23 cellular contexts compared by ENCODE assay signal in the genomic region with DNA sequence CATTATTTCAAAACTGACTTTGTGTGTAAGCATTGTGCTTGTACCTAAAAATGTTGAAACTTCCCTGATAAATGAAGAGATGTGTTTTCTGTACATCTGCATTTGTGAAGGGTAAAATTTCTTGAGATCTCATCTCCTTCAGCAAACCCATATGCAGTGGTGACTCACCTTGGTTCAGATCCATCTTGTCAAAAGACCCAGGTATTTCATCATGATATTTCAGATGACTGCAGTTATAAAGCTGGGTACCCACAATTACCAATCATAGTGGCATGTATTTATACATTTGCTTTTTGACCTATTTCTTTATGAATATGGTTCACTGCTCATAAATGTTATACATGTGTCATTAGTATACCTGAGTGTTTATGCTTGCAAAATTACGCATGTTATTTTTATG.
A peak's percentile ranks its signal among the peaks of the same experiment; 100 is the strongest.
DNase-seq lines count a peak whose midpoint lies in the region; ATAC-seq and TF ChIP-seq lines count a peak whose summit lies in the region.
"Had no signal": no experiment of that assay in that cellular context is flagged by ENCODE, and none has a peak within 500 bp of the region (broad histone marks: within the 10 kb centered on the region; RNA-seq: fewer than 3 reads in every experiment).

No MANE protein-coding gene starts in this region.

- H2BK20ac ChIP-seq in IMR-90 (ENCODE audit: low read depth, low read length), result no peak overlapping the region

- TF ChIP-seq RAD21 in IMR-90 (IDR thresholded peaks at IDR 0.05; ENCODE audit: low read length), result no peak

- H3K4me3 ChIP-seq in IMR-90 (ENCODE audit: insufficient read depth, low read depth, low read length), result no peak overlapping the region
- no peak overlapping the region for H3K4me3 ChIP-seq in mammary epithelial cell (replicated peaks in 1 of 3; ENCODE audit: insufficient read depth in 1 of 3, low read depth in 2 of 3, low read length in 3 of 3)
- H3K4me3 ChIP-seq: BLaER1, GM23338, PC-9 had no signal

- TF ChIP-seq POLR2A in IMR-90 (IDR thresholded peaks at IDR 0.05; ENCODE audit: low read depth, low read length), result no peak

- H4K91ac ChIP-seq in IMR-90 (ENCODE audit: insufficient read depth, low read depth, low read length), result no peak overlapping the region

- H3K9ac ChIP-seq in IMR-90 (ENCODE audit: low read depth, low read length) (no peak overlapping the region), mammary epithelial cell (ENCODE audit: insufficient read depth, low read length) (no peak overlapping the region)
- H3K9ac ChIP-seq: BLaER1, SK-N-SH had no signal

- no peak overlapping the region for H3K23ac ChIP-seq in IMR-90 (ENCODE audit: low read depth, low read length)

- no peak overlapping the region for H4K5ac ChIP-seq in IMR-90 (ENCODE audit: low read depth, low read length)

- DNase-seq in IMR-90 (peak; percentile 40), mammary epithelial cell (peak; percentile 62), fibroblast of peridontal ligament (ENCODE audit: extremely low read depth) (peak; percentile 31), retina (no peak), superior temporal gyrus (ENCODE audit: extremely low spot score) (no peak), NCI-H187 (lab: John Stamatoyannopoulos, UW) (no peak)
- DNase-seq: CD4-positive, alpha-beta T cell; COR-L47; DMS 273 treated with DMSO at 0.1 percent for 48 hours; GDM1; HCEC 1CT; Karpas-422; NCI-H1417; NCI-H1694 treated with DMSO at 0.1 percent for 48 hours; NCI-H446; NCI-H526 treated with DMSO at 0.1 percent for 48 hours; PC-9; RPMI8226; SIG-M5; SK-N-SH had no signal

- H3K4me1 ChIP-seq in IMR-90 (ENCODE audit: control insufficient read depth, insufficient read depth, low read length) (peaks cover 3% of the 10 kb centered on the region; the same call in 1 of the 2 replicates), mammary epithelial cell (ENCODE audit: insufficient read depth, low read length) (peaks cover 15% of the 10 kb centered on the region)
- H3K4me1 ChIP-seq: BLaER1 had no signal

- no peaks in the 10 kb centered on the region for H4K20me1 ChIP-seq in IMR-90 (ENCODE audit: insufficient read depth, low read length)
- no peaks in the 10 kb centered on the region for H4K20me1 ChIP-seq in mammary epithelial cell (ENCODE audit: insufficient read depth, low read length)
- H4K20me1 ChIP-seq: BLaER1 had no signal

- in situ Hi-C loops in IMR-90 (cut with MboI; ENCODE audit: low sequenced_read_pairs), result no loop called here
- in situ Hi-C loops in mammary epithelial cell (cut with MboI; ENCODE audit: low sequenced_read_pairs in 2 of 2), result no loop called here

- POLR2A ChIA-PET in IMR-90 (lab: Charles Lee; ENCODE audit: unreplicated experiment), result no interaction called here

- no peak overlapping the region for H3K27ac ChIP-seq in IMR-90 (ENCODE audit: insufficient read depth, low read length)
- no peak overlapping the region for H3K27ac ChIP-seq in mammary epithelial cell (ENCODE audit: insufficient read depth, low read depth, low read length)
- H3K27ac ChIP-seq: BLaER1, PC-9 had no signal

- intact Hi-C loops in IMR-90 (cut with micrococcal nuclease), result no loop called here
- intact Hi-C loops in mammary epithelial cell (cut with micrococcal nuclease), result loop anchor here (2.0 to 5.0 kb wide), 2 partner anchors 19 to 317 kb away; no protein-coding TSS in a partner anchor

- no peaks in the 10 kb centered on the region for H3K9me3 ChIP-seq in IMR-90 (ENCODE audit: control insufficient read depth, insufficient read depth, low read length)
- no peaks in the 10 kb centered on the region for H3K9me3 ChIP-seq in mammary epithelial cell (replicated peaks; ENCODE audit: insufficient read depth, low read length)
- H3K9me3 ChIP-seq: BLaER1, SK-N-SH had no signal

- H2AK9ac ChIP-seq in IMR-90 (replicated peaks; ENCODE audit: low read depth, low read length, poor library complexity), result no peak overlapping the region

- no peak overlapping the region; the same call in 1 of the 2 replicates for H3K18ac ChIP-seq in IMR-90 (ENCODE audit: low read depth, low read length)

- H3K4me2 ChIP-seq in IMR-90 (ENCODE audit: low read depth, low read length) (no peak overlapping the region), mammary epithelial cell (ENCODE audit: insufficient read depth, low read depth, low read length) (no peak overlapping the region)
- H3K4me2 ChIP-seq: BLaER1, GM23338, PC-9, SK-N-SH had no signal

- H2AFZ ChIP-seq in IMR-90 (replicated peaks; ENCODE audit: low read length, poor library complexity), result no peak overlapping the region
- no peak overlapping the region for H2AFZ ChIP-seq in mammary epithelial cell (ENCODE audit: low read depth, low read length)
- H2AFZ ChIP-seq: PC-9 had no signal

- no CpG with 5 or more reads among the region's 1 CpG for WGBS in IMR-90 (ENCODE audit: extremely low coverage in 2 of 2, insufficient read length in 1 of 2), 2 experiments
- WGBS in mammary epithelial cell (ENCODE audit: low coverage, missing lambda C conversion rate), result 56% methylated on average over 1 of the region's 1 CpG

- no peaks in the 10 kb centered on the region for H3K9me1 ChIP-seq in IMR-90 (ENCODE audit: insufficient read depth, low read length)

- no peak overlapping the region for H2BK5ac ChIP-seq in IMR-90 (ENCODE audit: low read depth, low read length, poor library complexity, severe bottlenecking)

- CTCF ChIA-PET in IMR-90 (lab: Yijun Ruan, JAX), result no interaction called here
- CTCF ChIA-PET in mammary epithelial cell (lab: Charles Lee; ENCODE audit: low non-redundant PET), result no interaction called here

- BruUV-seq in IMR-90 (replicated peaks; lab: Mats Ljungman, UMichigan) (no TSS peak), mammary epithelial cell (replicated peaks; lab: Mats Ljungman, UMichigan) (no TSS peak)

- TF ChIP-seq CTCF in IMR-90 (conservative IDR thresholded peaks at IDR 0.05; ENCODE audit: low read depth, low read length) (no peak), mammary epithelial cell (conservative IDR thresholded peaks at IDR 0.05 in 1 of 2, IDR thresholded peaks at IDR 0.05 in 1 of 2; ENCODE audit: extremely low read depth in 1 of 2, insufficient read depth in 1 of 2, low read depth in 1 of 2, low read length in 2 of 2) (no peak)

- dilution Hi-C loops in IMR-90 (cut with HindIII; ENCODE audit: low sequenced_read_pairs, unreplicated experiment) (no loop called here), mammary epithelial cell (cut with HindIII; ENCODE audit: low sequenced_read_pairs) (no loop called here)

- H2BK15ac ChIP-seq in IMR-90 (ENCODE audit: low read depth, low read length), result no peak overlapping the region

- no peak overlapping the region for H2AK5ac ChIP-seq in IMR-90 (ENCODE audit: low read depth, low read length)

- no peak overlapping the region for H4K8ac ChIP-seq in IMR-90 (ENCODE audit: low read depth in 2 of 2, low read length in 2 of 2)

- H2BK120ac ChIP-seq in IMR-90 (ENCODE audit: low read depth, low read length), result no peak overlapping the region

- H3K36me3 ChIP-seq in IMR-90 (ENCODE audit: control insufficient read depth, insufficient read depth, low read length), result no peaks in the 10 kb centered on the region
- no peaks in the 10 kb centered on the region for H3K36me3 ChIP-seq in mammary epithelial cell (ENCODE audit: insufficient read depth, low read length)
- H3K36me3 ChIP-seq: BLaER1 had no signal

- no peak overlapping the region for H3K56ac ChIP-seq in IMR-90 (ENCODE audit: extremely low read depth, insufficient read depth, low read length)

- no peaks in the 10 kb centered on the region for H3K79me2 ChIP-seq in mammary epithelial cell (ENCODE audit: insufficient read depth, low read length)

- H3K4ac ChIP-seq in IMR-90 (ENCODE audit: low read depth, low read length), result peak overlapping the region; percentile 25; the same call in 1 of the 2 replicates

- H3K27me3 ChIP-seq in IMR-90 (ENCODE audit: control insufficient read depth, insufficient read depth, low read length), result no peaks in the 10 kb centered on the region
- H3K27me3 ChIP-seq in mammary epithelial cell (ENCODE audit: insufficient read depth, low read length), result no peaks in the 10 kb centered on the region
- H3K27me3 ChIP-seq: BLaER1 had no signal

- H3K79me1 ChIP-seq in IMR-90 (ENCODE audit: low read depth in 1 of 2, low read length in 2 of 2), result no peaks in the 10 kb centered on the region

- ATAC-seq in IMR-90 (ENCODE audit: low read depth) (no peak), HG03354 (IDR thresholded peaks at IDR 0.05; ENCODE audit: poor library complexity, severe bottlenecking, unreplicated experiment) (no peak)
- ATAC-seq: GM23338 had no signal

- no peak overlapping the region for H3K14ac ChIP-seq in IMR-90 (replicated peaks; ENCODE audit: low read depth, low read length)

TF ChIP-seq in IMR-90, 13 proteins besides CTCF, POLR2A, EP300 and RAD21:
- peak; percentile 25; the same call in 1 of the 2 replicates for TF ChIP-seq CEBPB (IDR thresholded peaks at IDR 0.05; ENCODE audit: low read depth, low read length)
- TF ChIP-seq, protein P1, sequence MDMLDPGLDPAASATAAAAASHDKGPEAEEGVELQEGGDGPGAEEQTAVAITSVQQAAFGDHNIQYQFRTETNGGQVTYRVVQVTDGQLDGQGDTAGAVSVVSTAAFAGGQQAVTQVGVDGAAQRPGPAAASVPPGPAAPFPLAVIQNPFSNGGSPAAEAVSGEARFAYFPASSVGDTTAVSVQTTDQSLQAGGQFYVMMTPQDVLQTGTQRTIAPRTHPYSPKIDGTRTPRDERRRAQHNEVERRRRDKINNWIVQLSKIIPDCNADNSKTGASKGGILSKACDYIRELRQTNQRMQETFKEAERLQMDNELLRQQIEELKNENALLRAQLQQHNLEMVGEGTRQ (IDR thresholded peaks at IDR 0.05; ENCODE audit: low read depth, low read length), result no peak

Comparison
In these comparisons a context has a peak if more than half of its experiments do, and no peak if none do; other contexts are left out.
1. DNase-seq: peak in IMR-90 (single experiment), mammary epithelial cell (single experiment) and fibroblast of peridontal ligament (single experiment); none in retina (single experiment), superior temporal gyrus (single experiment) and NCI-H187 (0 of 2).